ENCODE assay signal across 7 cellular contexts in the genomic region with DNA sequence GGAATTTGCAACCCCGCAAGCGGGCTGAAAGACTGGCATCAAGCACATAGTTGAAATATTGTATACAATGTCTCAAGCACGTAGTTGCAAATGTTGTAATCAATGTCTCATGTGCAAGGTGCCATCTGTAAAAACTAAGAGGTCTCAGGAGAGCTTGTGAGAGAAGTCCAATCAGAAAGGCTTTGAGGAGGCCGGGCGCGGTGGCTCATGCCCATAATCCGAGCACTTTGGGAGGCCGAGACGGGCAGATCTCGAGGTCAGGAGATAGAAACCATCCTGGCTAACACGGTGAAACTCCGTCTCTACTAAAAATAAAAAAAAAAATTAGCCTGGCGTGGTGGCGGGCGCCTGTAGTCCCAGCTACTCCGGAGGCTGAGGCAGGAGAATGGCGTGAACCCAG.
DNase-seq lines count a peak whose midpoint lies in the region; ATAC-seq, FAIRE-seq and TF ChIP-seq lines count a peak whose summit lies in the region.
"Not testable (repeated sequence)": the region's sequence is repeated elsewhere in the genome, so short reads cannot be mapped to it uniquely, and the experiment has no call there.

No MANE protein-coding gene starts in this region.

- not testable (repeated sequence) for H3K4me2 ChIP-seq in H1 (ENCODE audit: insufficient read depth in 1 of 2, low read depth in 2 of 2, low read length in 2 of 2)

- not testable (repeated sequence) for H2AFZ ChIP-seq in H1 (ENCODE audit: low read length)

- not testable (repeated sequence) for H2BK12ac ChIP-seq in H1 (ENCODE audit: low read depth, low read length)

- not testable (repeated sequence) for H2BK15ac ChIP-seq in H1 (ENCODE audit: low read length)

- ATAC-seq in natural killer cell treated with Interleukin-12 subunit alpha and Interleukin-12 subunit beta and Interleukin-15 and Interleukin-18, amount 100 ng/mL, for 72 hours: not testable (repeated sequence)

- not testable (repeated sequence) for H3K36me3 ChIP-seq in H1 (ENCODE audit: control insufficient read depth in 2 of 4, insufficient read depth in 4 of 4, low read length in 3 of 4); stomach; suprapubic skin

- H2BK20ac ChIP-seq in H1 (ENCODE audit: low read length): not testable (repeated sequence)

- peak; percentile 5 for DNase-seq in activated effector memory CD4-positive, alpha-beta T cell treated with anti-CD3 and anti-CD28 coated beads, Interleukin-2, amount 50 U/mL, for 16 hours
- DNase-seq in coronary artery (ENCODE audit: low spot score) (peak; percentile 24), mesenteric fat pad (ENCODE audit: low spot score) (peak; percentile 57), stomach (peak; percentile 21), suprapubic skin (ENCODE audit: low spot score in 2 of 2) (peak; percentile 10 to 58)
- DNase-seq in H1 (ENCODE audit: low read depth in 1 of 2, low spot score in 2 of 2): not testable (repeated sequence)
- peak; percentile 23 for DNase-seq in natural killer cell treated with Interleukin-12 subunit alpha and Interleukin-12 subunit beta and Interleukin-15 and Interleukin-18, amount 100 ng/mL, for 72 hours (ENCODE audit: low spot score)

- H3K4me3 ChIP-seq in coronary artery; H1 (ENCODE audit: extremely low read depth in 1 of 4, insufficient read depth in 2 of 4, low read depth in 3 of 4, low read length in 4 of 4); stomach; suprapubic skin: not testable (repeated sequence)

- not testable (repeated sequence) for H4K91ac ChIP-seq in H1 (replicated peaks; ENCODE audit: insufficient read length, low read length)

- TF ChIP-seq POLR2A in H1 (IDR thresholded peaks at IDR 0.05; ENCODE audit: control extremely low read depth in 1 of 2, low read depth in 2 of 2, low read length in 2 of 2); stomach (IDR thresholded peaks at IDR 0.05); suprapubic skin (IDR thresholded peaks at IDR 0.05): not testable (repeated sequence)

- H3K79me1 ChIP-seq in H1 (ENCODE audit: low read depth, low read length): not testable (repeated sequence)

- not testable (repeated sequence) for TF ChIP-seq RAD21 in H1 (IDR thresholded peaks at IDR 0.05 in 1 of 2, conservative IDR thresholded peaks at IDR 0.05 in 1 of 2; ENCODE audit: low read depth in 2 of 2, low read length in 2 of 2)

- not testable (repeated sequence) for H3K9me3 Mint-ChIP-seq in natural killer cell treated with Interleukin-12 subunit alpha and Interleukin-12 subunit beta and Interleukin-15 and Interleukin-18, amount 100 ng/mL, for 72 hours

- not testable (repeated sequence) for H3K23ac ChIP-seq in H1 (ENCODE audit: insufficient read length)

- H3K9me3 ChIP-seq in H1 (ENCODE audit: insufficient read depth in 2 of 2, low read depth in 1 of 2, low read length in 1 of 2); suprapubic skin: not testable (repeated sequence)
- peaks cover 0 to 11% (median under 1%) of the 10 kb centered on the region in 4 donors for H3K9me3 ChIP-seq in stomach

- H3K4me1 ChIP-seq in H1 (replicated peaks in 1 of 4; ENCODE audit: control insufficient read depth in 3 of 4, insufficient read depth in 4 of 4, low read length in 3 of 4); stomach; suprapubic skin: not testable (repeated sequence)

- not testable (repeated sequence) for H3K36me3 Mint-ChIP-seq in natural killer cell treated with Interleukin-12 subunit alpha and Interleukin-12 subunit beta and Interleukin-15 and Interleukin-18, amount 100 ng/mL, for 72 hours

- H3K4me3 Mint-ChIP-seq in natural killer cell treated with Interleukin-12 subunit alpha and Interleukin-12 subunit beta and Interleukin-15 and Interleukin-18, amount 100 ng/mL, for 72 hours: not testable (repeated sequence)

- intact Hi-C loops in stomach (cut with DNase I; ENCODE audit: low total_unique reads): not testable (repeated sequence)

- not testable (repeated sequence) for H2BK120ac ChIP-seq in H1 (replicated peaks; ENCODE audit: low read depth, low read length)

- 93% methylated on average over 17 of the region's 17 CpGs; no CpG with 5 or more reads in 1 of the 2 experiments for WGBS in H1 (ENCODE audit: extremely low coverage in 1 of 2, insufficient coverage in 1 of 2, insufficient read length in 1 of 2, insufficient replicate concordance in 2 of 2, low coverage in 1 of 2, low lambda C conversion rate in 2 of 2, missing lambda C conversion rate in 1 of 2), 2 experiments
- 79 to 93% (median 92%) methylated on average over 17 of the region's 17 CpGs for WGBS in stomach, 5 donors
- 92% methylated on average over 17 of the region's 17 CpGs for WGBS in suprapubic skin

- not testable (repeated sequence) for FAIRE-seq in H1 (lab: Jason Lieb, UNC)

- H4K8ac ChIP-seq in H1 (ENCODE audit: extremely low read depth, insufficient read depth, low read length): not testable (repeated sequence)

- POLR2A ChIA-PET in H1 (lab: Charles Lee; ENCODE audit: partially characterized antibody): not testable (repeated sequence)

- H4K20me1 ChIP-seq in H1 (replicated peaks in 1 of 2; ENCODE audit: control insufficient read depth in 1 of 2, insufficient read depth in 2 of 2, low read length in 2 of 2): not testable (repeated sequence)

- H3K56ac ChIP-seq in H1 (replicated peaks; ENCODE audit: insufficient read length, low read depth, low read length): peak overlapping the region; percentile 42

- H3K79me2 ChIP-seq in H1 (ENCODE audit: control insufficient read depth in 1 of 2, insufficient read depth in 2 of 2, low read length in 2 of 2): not testable (repeated sequence)

- H3K27me3 Mint-ChIP-seq in natural killer cell treated with Interleukin-12 subunit alpha and Interleukin-12 subunit beta and Interleukin-15 and Interleukin-18, amount 100 ng/mL, for 72 hours: peaks cover 26 to 48% of the 10 kb centered on the region in 2 donors

- not testable (repeated sequence) for H3K27me3 ChIP-seq in H1 (replicated peaks in 1 of 4; ENCODE audit: control insufficient read depth in 3 of 4, extremely low read depth in 1 of 4, insufficient read depth in 3 of 4, low read length in 3 of 4); suprapubic skin
- peaks cover 0 to 41% (median 14%) of the 10 kb centered on the region in 3 donors for H3K27me3 ChIP-seq in stomach

- H4K5ac ChIP-seq in H1 (ENCODE audit: insufficient read length, low read depth, low read length): not testable (repeated sequence)

- TF ChIP-seq EP300 in H1 (IDR thresholded peaks at IDR 0.05; ENCODE audit: borderline replicate concordance in 1 of 2, low read depth in 2 of 2, low read length in 2 of 2); stomach (IDR thresholded peaks at IDR 0.05); suprapubic skin (IDR thresholded peaks at IDR 0.05): not testable (repeated sequence)

- not testable (repeated sequence) for H3K18ac ChIP-seq in H1 (ENCODE audit: extremely low read depth, low read length)

- H3K4me1 Mint-ChIP-seq in natural killer cell treated with Interleukin-12 subunit alpha and Interleukin-12 subunit beta and Interleukin-15 and Interleukin-18, amount 100 ng/mL, for 72 hours (ENCODE audit: low read depth in 2 of 2): not testable (repeated sequence)

- H3K14ac ChIP-seq in H1 (ENCODE audit: insufficient read length): not testable (repeated sequence)

- H3K4ac ChIP-seq in H1 (replicated peaks; ENCODE audit: insufficient read length, low read depth, low read length): not testable (repeated sequence)

- TF ChIP-seq CTCF in coronary artery (IDR thresholded peaks at IDR 0.05); H1 (IDR thresholded peaks at IDR 0.05; ENCODE audit: control extremely low read depth in 1 of 3, insufficient read depth in 1 of 3, low read depth in 1 of 3, low read length in 3 of 3); stomach (IDR thresholded peaks at IDR 0.05); suprapubic skin (IDR thresholded peaks at IDR 0.05): not testable (repeated sequence)

- H3K23me2 ChIP-seq in H1 (ENCODE audit: low read depth, low read length): not testable (repeated sequence)

- CTCF ChIA-PET in H1 (lab: Charles Lee; ENCODE audit: partially characterized antibody): interaction anchor here (0.6 to 0.7 kb wide), 2 partner anchors 61 to 139 kb away, joined by 3 read pairs; no protein-coding TSS in a partner anchor

- not testable (repeated sequence) for H3K27ac ChIP-seq in coronary artery; H1 (ENCODE audit: low read depth, low read length); stomach; suprapubic skin

- not testable (repeated sequence) for H2BK5ac ChIP-seq in H1 (ENCODE audit: low read depth, low read length)

- not testable (repeated sequence) for H3K27ac Mint-ChIP-seq in natural killer cell treated with Interleukin-12 subunit alpha and Interleukin-12 subunit beta and Interleukin-15 and Interleukin-18, amount 100 ng/mL, for 72 hours

- H3K9ac ChIP-seq in H1 (replicated peaks in 1 of 4; ENCODE audit: extremely low read depth in 1 of 4, low read depth in 3 of 4, low read length in 3 of 4): not testable (repeated sequence)

- not testable (repeated sequence) for H2AK5ac ChIP-seq in H1 (ENCODE audit: low read depth, low read length)
